In the genomic region with DNA sequence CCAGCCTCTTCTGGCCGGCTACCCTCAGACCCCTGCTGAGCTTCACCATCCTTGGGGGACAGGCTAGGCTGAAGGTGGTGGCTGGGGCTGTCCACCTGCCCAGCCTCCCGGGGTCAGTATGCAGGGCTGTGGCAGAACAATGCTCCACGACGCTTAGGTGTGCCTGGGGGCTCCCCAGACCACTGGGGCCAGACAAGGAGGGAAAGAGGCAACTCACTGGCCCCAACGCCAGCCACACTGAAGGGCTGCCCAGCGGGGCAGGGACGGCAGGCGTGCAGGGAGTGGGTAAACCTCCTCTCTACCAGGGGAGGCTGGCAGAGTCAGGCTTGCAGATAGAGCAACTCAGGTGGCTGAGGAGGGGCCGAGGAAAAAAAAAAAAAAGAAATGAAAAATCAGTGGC, we compare ENCODE assay signal across 1 cellular context.
TF ChIP-seq lines count a peak whose summit lies in the region.

No MANE protein-coding gene starts in this region.

TF ChIP-seq in IMR-90, 13 proteins besides CTCF, POLR2A, EP300 and RAD21 (continued from another document):
- TF ChIP-seq, protein P1, sequence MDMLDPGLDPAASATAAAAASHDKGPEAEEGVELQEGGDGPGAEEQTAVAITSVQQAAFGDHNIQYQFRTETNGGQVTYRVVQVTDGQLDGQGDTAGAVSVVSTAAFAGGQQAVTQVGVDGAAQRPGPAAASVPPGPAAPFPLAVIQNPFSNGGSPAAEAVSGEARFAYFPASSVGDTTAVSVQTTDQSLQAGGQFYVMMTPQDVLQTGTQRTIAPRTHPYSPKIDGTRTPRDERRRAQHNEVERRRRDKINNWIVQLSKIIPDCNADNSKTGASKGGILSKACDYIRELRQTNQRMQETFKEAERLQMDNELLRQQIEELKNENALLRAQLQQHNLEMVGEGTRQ (IDR thresholded peaks at IDR 0.05; ENCODE audit: low read depth, low read length), result no peak
- TF ChIP-seq CHD1 (IDR thresholded peaks at IDR 0.05; ENCODE audit: low read depth, low read length) (no peak), RCOR1 (IDR thresholded peaks at IDR 0.05; ENCODE audit: insufficient replicate concordance, low read length) (no peak)
TF ChIP-seq in IMR-90: peak in this region for 0.
